Comparison of ENCODE assay signal across 9 cellular contexts in genomic region chr1:204829133-204829532, GRCh38. TPM values are rescaled to one million over a fixed set of nuclear protein-coding genes. Genes with fewer than 3 reads are reported as not detected.
DNase-seq lines count a peak whose midpoint lies in the region; ATAC-seq and TF ChIP-seq lines count a peak whose summit lies in the region.
"Had no signal": no experiment of that assay in that cellular context is flagged by ENCODE, and none has a peak within 500 bp of the region (broad histone marks: within the 10 kb centered on the region; RNA-seq: fewer than 3 reads in every experiment).

No MANE protein-coding gene starts in this region.

- H3K9me3 ChIP-seq in NT2/D1 (ENCODE audit: insufficient read depth, low read length) (no peaks in the 10 kb centered on the region), gastroesophageal sphincter (no peaks in the 10 kb centered on the region)
- H3K9me3 ChIP-seq: right lobe of liver had no signal

- peaks cover 39% of the 10 kb centered on the region for H3K27me3 ChIP-seq in NT2/D1 (ENCODE audit: insufficient read depth, insufficient read length)
- no peaks in the 10 kb centered on the region for H3K27me3 ChIP-seq in gastroesophageal sphincter
- H3K27me3 ChIP-seq: right lobe of liver had no signal

- H3K4me3 ChIP-seq in NT2/D1 (ENCODE audit: insufficient read length, low read depth) (peak overlapping the region; percentile 60), gastroesophageal sphincter (peak overlapping the region; percentile 43 to 72)

- TF ChIP-seq CTCF in gastroesophageal sphincter (IDR thresholded peaks at IDR 0.05) = no peak

- DNase-seq in C1 segment of cervical spinal cord (lab: John Stamatoyannopoulos, UW) = peak in 12 of 14 donors; percentile 45 to 77 (median 59)
- DNase-seq in NT2/D1 (ENCODE audit: low read depth, low spot score) = no peak
- DNase-seq in posterior cingulate gyrus = peak in 7 of 10 donors; percentile 38 to 91 (median 56)
- no peak for DNase-seq in GM19240 (ENCODE audit: insufficient read length, low spot score)
- no peak for DNase-seq in NCI-H1694 treated with DMSO at 0.1 percent for 48 hours (lab: John Stamatoyannopoulos, UW)
- DNase-seq in retina = no peak

- no peak for TF ChIP-seq EP300 in gastroesophageal sphincter (IDR thresholded peaks at IDR 0.05)

- no peak for TF ChIP-seq POLR2A in gastroesophageal sphincter (IDR thresholded peaks at IDR 0.05)

- H3K27ac ChIP-seq in gastroesophageal sphincter = peak overlapping the region; percentile 4 to 94 (median 88)
- H3K27ac ChIP-seq: right lobe of liver had no signal

- H3K36me3 ChIP-seq in NT2/D1 (ENCODE audit: insufficient read depth, insufficient read length, low read length) = no peaks in the 10 kb centered on the region
- H3K36me3 ChIP-seq in gastroesophageal sphincter = no peaks in the 10 kb centered on the region
- H3K36me3 ChIP-seq: right lobe of liver had no signal

- ATAC-seq in gastroesophageal sphincter (no peak), GM18909 (IDR thresholded peaks at IDR 0.05; ENCODE audit: poor library complexity, unreplicated experiment) (no peak)

- H3K4me1 ChIP-seq in NT2/D1 (ENCODE audit: insufficient read depth, insufficient read length) (peaks cover 23% of the 10 kb centered on the region), gastroesophageal sphincter (peaks cover 0 to 62% (median 16%) of the 10 kb centered on the region in 3 donors)
- H3K4me1 ChIP-seq: right lobe of liver had no signal

- peak overlapping the region; percentile 22 for H3K9ac ChIP-seq in NT2/D1 (ENCODE audit: insufficient read length, low read depth)

- WGBS in gastroesophageal sphincter (ENCODE audit: low coverage in 1 of 2), 2 donors = 5 to 17% methylated on average over 3 to 5 of the region's 5 CpGs

- intact Hi-C loops in posterior cingulate gyrus (cut with DNase I) = loop anchor here (5.0 kb wide), 1 partner anchor 38 kb away; no protein-coding TSS in a partner anchor

RNA-seq across cellular contexts. Expression of gene NFASC, which starts 41.5 kb away (rescaled TPM):
- 100 to 1,000 TPM in 1 of 4 donors, 10 to 100 TPM in 3; 39.0 to 121 (median 54.5) TPM for total RNA-seq in gastroesophageal sphincter

Comparison
In these comparisons a context has a peak if more than half of its experiments do, and no peak if none do; other contexts are left out.
1. DNase-seq: peak in C1 segment of cervical spinal cord (12 of 14) and posterior cingulate gyrus (7 of 10); none in NT2/D1 (single experiment), GM19240 (single experiment), NCI-H1694 treated with DMSO at 0.1 percent for 48 hours (single experiment) and retina (single experiment).